Comparison of ENCODE assay signal across 8 cellular contexts in genomic region chrX:154018518-154019060, GRCh38. TPM values are rescaled to one million over a fixed set of nuclear protein-coding genes. Genes with fewer than 3 reads are reported as not detected.
DNase-seq lines count a peak whose midpoint lies in the region; ATAC-seq, FAIRE-seq and TF ChIP-seq lines count a peak whose summit lies in the region.

No MANE protein-coding gene starts in this region.

- H3K4me3 ChIP-seq in HL-60 (replicated peaks; ENCODE audit: insufficient read depth, low read length) (peak overlapping the region; percentile 68), K562 (peak overlapping the region; percentile 81)

- no peaks in the 10 kb centered on the region for H3K9me1 ChIP-seq in K562 (ENCODE audit: control insufficient read depth, insufficient read depth, low read length)

- H3K27me3 ChIP-seq in HL-60 (ENCODE audit: insufficient read depth, poor library complexity, severe bottlenecking) (no peaks in the 10 kb centered on the region), K562 (ENCODE audit: control insufficient read depth in 2 of 2, insufficient read depth in 2 of 2, low read length in 2 of 2) (no peaks in the 10 kb centered on the region)

- BruUV-seq in K562 (replicated peaks; lab: Mats Ljungman, UMichigan): TSS peak; percentile 44

- no peaks in the 10 kb centered on the region; the same call in 1 of the 2 replicates for H4K20me1 ChIP-seq in K562 (replicated peaks; ENCODE audit: control insufficient read depth, insufficient read depth, low read length)

- TF ChIP-seq POLR2A in K562 (conservative IDR thresholded peaks at IDR 0.05): no peak

- peaks cover 21 to 81% of the 10 kb centered on the region in 2 experiments for H3K4me1 ChIP-seq in K562 (replicated peaks in 1 of 2; ENCODE audit: control insufficient read depth in 2 of 2, insufficient read depth in 2 of 2, low read length in 2 of 2)

- intact Hi-C loops in K562 (cut with micrococcal nuclease): no loop called here

- peaks cover 17% of the 10 kb centered on the region for H3K4me1 Mint-ChIP-seq in mesothelial cell of epicardium

- H3K27ac ChIP-seq in 22Rv1 (peak overlapping the region; percentile 80), HL-60 (replicated peaks) (peak overlapping the region; percentile 93), K562 (ENCODE audit: extremely low read depth, low read depth, low read length) (peak overlapping the region; percentile 93)

- CTCF ChIA-PET in K562 (lab: Yijun Ruan, JAX; ENCODE audit: low intra/inter-chr PET ratio): interaction anchor here (0.7 kb wide), 1 partner anchor 283 kb away, joined by 3 read pairs; no protein-coding TSS in a partner anchor

- peak overlapping the region; percentile 73 for H3K4me3 Mint-ChIP-seq in mesothelial cell of epicardium

- peaks cover 10% of the 10 kb centered on the region for H3K36me3 Mint-ChIP-seq in mesothelial cell of epicardium

- H3K9me3 Mint-ChIP-seq in mesothelial cell of epicardium: peaks cover 4% of the 10 kb centered on the region

- peaks cover 55% of the 10 kb centered on the region for H3K36me3 ChIP-seq in K562 (ENCODE audit: control insufficient read depth, insufficient read depth, low read length)

- H3K9ac ChIP-seq in K562 (ENCODE audit: insufficient read depth in 1 of 2, low read depth in 2 of 2, low read length in 2 of 2): peak overlapping the region; percentile 93 to 99

- no peaks in the 10 kb centered on the region for H3K9me3 ChIP-seq in K562 (replicated peaks; ENCODE audit: control insufficient read depth, insufficient read depth, low read depth, low read length)

- TF ChIP-seq EP300 in K562 (IDR thresholded peaks at IDR 0.05; ENCODE audit: low read length): no peak

- H3K79me2 ChIP-seq in K562 (ENCODE audit: control insufficient read depth, insufficient read depth, low read length): peaks cover 59% of the 10 kb centered on the region

- in situ Hi-C loops in K562 (cut with MboI): no loop called here

- peak overlapping the region; percentile 85 for H3K27ac Mint-ChIP-seq in mesothelial cell of epicardium

- WGBS in K562 (ENCODE audit: insufficient coverage, low coverage, missing lambda C conversion rate): 0% methylated on average over 7 of the region's 15 CpGs

- H2AFZ ChIP-seq in K562 (ENCODE audit: low read depth, low read length): no peak overlapping the region

- TF ChIP-seq CTCF in 22Rv1 (IDR thresholded peaks at IDR 0.05) (no peak), HL-60 (IDR thresholded peaks at IDR 0.05; ENCODE audit: insufficient read depth, low read length) (no peak), K562 (IDR thresholded peaks at IDR 0.05 in 2 of 3, conservative IDR thresholded peaks at IDR 0.05 in 1 of 3; ENCODE audit: insufficient read depth in 2 of 3, low read depth in 1 of 3, low read length in 3 of 3) (no peak), mesothelial cell of epicardium (IDR thresholded peaks at IDR 0.05; ENCODE audit: unreplicated experiment) (no peak)

- FAIRE-seq in K562 (lab: Jason Lieb, UNC): no peak

- H3K27me3 Mint-ChIP-seq in mesothelial cell of epicardium (ENCODE audit: low read depth): no peaks in the 10 kb centered on the region

- ATAC-seq in K562: peak; percentile 13
- ATAC-seq in GM19328 (IDR thresholded peaks at IDR 0.05; ENCODE audit: unreplicated experiment): no peak

- DNase-seq in HL-60 (ENCODE audit: low read depth in 1 of 2, low spot score in 1 of 2): peak in 1 of 2 experiments; percentile 21
- peak in 3 of 4 experiments; percentile 21 to 27 (median 25) for DNase-seq in K562 (ENCODE audit: extremely low read depth in 1 of 4, low spot score in 3 of 4)
- DNase-seq in mesothelial cell of epicardium (ENCODE audit: low spot score in 2 of 2, unreplicated experiment in 2 of 2): no peak
- no peak for DNase-seq in iPS-NIHi11 (ENCODE audit: low spot score)
- DNase-seq in AG08395 (ENCODE audit: low spot score): no peak
- DNase-seq in DMS153 (lab: John Stamatoyannopoulos, UW): no peak

- no peak for TF ChIP-seq RAD21 in K562 (CRISPR knock-in tag; conservative IDR thresholded peaks at IDR 0.05 in 1 of 2, IDR thresholded peaks at IDR 0.05 in 1 of 2)

- POLR2A ChIA-PET in K562 (lab: Yijun Ruan, JAX): interaction anchor here (0.6 to 2.1 kb wide), 8 partner anchors 9 to 73 kb away, joined by 3 to 11 read pairs (median 4); partner anchors contain the start of gene HCFC1

- peak overlapping the region; percentile 92 for H3K4me2 ChIP-seq in K562 (ENCODE audit: insufficient read depth, low read length)

RNA-seq across cellular contexts. Expression of gene IRAK1, which starts 1.1 kb away (rescaled TPM):
- 92.6 and 283 TPM in 2 replicates for total RNA-seq in K562 (2011; cell fraction: chromatin; rRNA removed; ENCODE audit: low replicate concordance)
- 241 and 247 TPM in 2 replicates for total RNA-seq in K562 (2011; cell fraction: nucleolus; rRNA removed)
- 125 and 132 TPM in 2 replicates for total RNA-seq in K562 (2011; cell fraction: nucleoplasm; rRNA removed)
- total RNA-seq in K562 (2014; rRNA removed) (220 and 274 TPM in 2 replicates), K562 (2014; rRNA removed; fragmentation: Illumina TruSeq; extraction: Trizol) (52.2 and 68.1 TPM in 2 replicates), K562 (2015; rRNA removed; fragmentation: Illumina TruSeq; extraction: Trizol) (138 and 144 TPM in 2 replicates), K562 (2021) (260 and 261 TPM in 2 replicates), mesothelial cell of epicardium (64.9 to 73.4 TPM (median 69.1 TPM) in 3 replicates)
- polyA plus RNA-seq in K562 (2011; rRNA removed) (91.6 and 104 TPM in 2 replicates), K562 (2014; fragmentation: Illumina TruSeq; extraction: Trizol) (78.9 and 128 TPM in 2 replicates), K562 (2014; fragmentation: Nextera tagmentation; extraction: Ambion mirVana) (10 to 100 TPM; 11.6 to 16.1 TPM), K562 (2014; rRNA removed) (177 and 184 TPM in 2 replicates)
- polyA plus RNA-seq in K562 (2011; cell fraction: cytosol; rRNA removed): 93.8 and 232 TPM in 2 replicates
- 88.5 and 119 TPM in 2 replicates for polyA plus RNA-seq in K562 (2011; cell fraction: nucleus; rRNA removed)
- 223 and 331 TPM in 2 replicates for polyA plus RNA-seq in K562 (2012)
- 49.2 and 97.3 TPM in 2 replicates for polyA minus RNA-seq in K562 (2011; rRNA and poly(A)+ RNA removed)
- 145 and 167 TPM in 2 replicates for polyA minus RNA-seq in K562 (2011; cell fraction: cytosol; rRNA and poly(A)+ RNA removed)
- polyA minus RNA-seq in K562 (2011; cell fraction: nucleus; rRNA and poly(A)+ RNA removed): 49.9 and 54.3 TPM in 2 replicates

RNA-seq across cellular contexts. Expression of gene TMEM187, which starts 46.0 kb away (rescaled TPM):
- 4.7 and 15.6 TPM in 2 replicates for total RNA-seq in K562 (2011; cell fraction: chromatin; rRNA removed; ENCODE audit: low replicate concordance)
- total RNA-seq in K562 (2011; cell fraction: nucleolus; rRNA removed): 17.4 and 21.8 TPM in 2 replicates
- total RNA-seq in K562 (2011; cell fraction: nucleoplasm; rRNA removed): 9.3 and 9.5 TPM in 2 replicates
- total RNA-seq in K562 (2014; rRNA removed): 3.3 and 5.1 TPM in 2 replicates
- 0.93 and 1.2 TPM in 2 replicates for total RNA-seq in K562 (2014; rRNA removed; fragmentation: Illumina TruSeq; extraction: Trizol)
- 1.1 and 1.6 TPM in 2 replicates for total RNA-seq in K562 (2015; rRNA removed; fragmentation: Illumina TruSeq; extraction: Trizol)
- total RNA-seq in K562 (2021): 6.4 and 8.5 TPM in 2 replicates
- polyA plus RNA-seq in K562 (2011; rRNA removed): 5.6 and 8.1 TPM in 2 replicates
- 12.5 and 24.6 TPM in 2 replicates for polyA plus RNA-seq in K562 (2011; cell fraction: cytosol; rRNA removed)
- polyA plus RNA-seq in K562 (2011; cell fraction: nucleus; rRNA removed): 6.3 and 6.4 TPM in 2 replicates
- 3.9 and 12.2 TPM in 2 replicates for polyA plus RNA-seq in K562 (2012)
- 1.2 and 2.0 TPM in 2 replicates for polyA plus RNA-seq in K562 (2014; fragmentation: Illumina TruSeq; extraction: Trizol)
- polyA plus RNA-seq in K562 (2014; fragmentation: Nextera tagmentation; extraction: Ambion mirVana): 1 to 10 TPM in 1 of 2 experiments, under 1 TPM in 1; 0.13 to 1.1 TPM
- polyA plus RNA-seq in K562 (2014; rRNA removed): 4.0 TPM in 2 replicates
- polyA minus RNA-seq in K562 (2011; rRNA and poly(A)+ RNA removed): 3.7 and 4.9 TPM in 2 replicates
- 5.6 and 6.4 TPM in 2 replicates for polyA minus RNA-seq in K562 (2011; cell fraction: cytosol; rRNA and poly(A)+ RNA removed)
- polyA minus RNA-seq in K562 (2011; cell fraction: nucleus; rRNA and poly(A)+ RNA removed): 1.3 and 1.8 TPM in 2 replicates
- 11.5 to 15.0 TPM (median 14.2 TPM) in 3 replicates for total RNA-seq in mesothelial cell of epicardium

RNA-seq across cellular contexts. Expression of gene HCFC1, which starts 47.0 kb away (rescaled TPM):
- total RNA-seq in K562 (2011; cell fraction: chromatin; rRNA removed; ENCODE audit: low replicate concordance): 39.3 and 72.5 TPM in 2 replicates
- total RNA-seq in K562 (2011; cell fraction: nucleolus; rRNA removed): 41.0 and 46.2 TPM in 2 replicates
- total RNA-seq in K562 (2011; cell fraction: nucleoplasm; rRNA removed): 38.1 and 43.2 TPM in 2 replicates
- total RNA-seq in K562 (2014; rRNA removed) (39.2 and 59.3 TPM in 2 replicates), K562 (2014; rRNA removed; fragmentation: Illumina TruSeq; extraction: Trizol) (9.1 and 10.3 TPM in 2 replicates), K562 (2015; rRNA removed; fragmentation: Illumina TruSeq; extraction: Trizol) (17.1 and 23.4 TPM in 2 replicates), K562 (2021) (121 and 133 TPM in 2 replicates), mesothelial cell of epicardium (96.3 to 99.9 TPM (median 98.5 TPM) in 3 replicates)
- polyA plus RNA-seq in K562 (2011; rRNA removed) (5.9 and 8.7 TPM in 2 replicates), K562 (2014; fragmentation: Illumina TruSeq; extraction: Trizol) (45.3 and 68.0 TPM in 2 replicates), K562 (2014; fragmentation: Nextera tagmentation; extraction: Ambion mirVana) (10 to 100 TPM in 1 of 2 experiments, 1 to 10 TPM in 1; 2.8 to 10.5 TPM), K562 (2014; rRNA removed) (44.8 and 45.2 TPM in 2 replicates)
- 11.3 and 17.7 TPM in 2 replicates for polyA plus RNA-seq in K562 (2011; cell fraction: cytosol; rRNA removed)
- polyA plus RNA-seq in K562 (2011; cell fraction: nucleus; rRNA removed): 39.1 and 51.6 TPM in 2 replicates
- 37.4 and 57.1 TPM in 2 replicates for polyA plus RNA-seq in K562 (2012)
- polyA minus RNA-seq in K562 (2011; rRNA and poly(A)+ RNA removed): 4.5 and 6.6 TPM in 2 replicates
- polyA minus RNA-seq in K562 (2011; cell fraction: cytosol; rRNA and poly(A)+ RNA removed): 55.8 and 74.4 TPM in 2 replicates
- polyA minus RNA-seq in K562 (2011; cell fraction: nucleus; rRNA and poly(A)+ RNA removed): 14.8 and 15.6 TPM in 2 replicates

Comparison
In these comparisons a context has a peak if more than half of its experiments do, and no peak if none do; other contexts are left out.
1. DNase-seq: peak in K562 (3 of 4); none in mesothelial cell of epicardium (0 of 2), iPS-NIHi11 (single experiment), AG08395 (single experiment) and DMS153 (single experiment).
2. Peak in every context shown above with its lines, with median percentiles within 50 percentile points of each other: H3K27ac ChIP-seq.